9 cellular contexts compared by ENCODE assay signal in genomic region chr12:14950982-14951746, GRCh38. TPM values are rescaled to one million over a fixed set of nuclear protein-coding genes. Genes with fewer than 3 reads are reported as not detected.
DNase-seq lines count a peak whose midpoint lies in the region; ATAC-seq and TF ChIP-seq lines count a peak whose summit lies in the region.
"Had no signal": no experiment of that assay in that cellular context is flagged by ENCODE, and none has a peak within 500 bp of the region (broad histone marks: within the 10 kb centered on the region; RNA-seq: fewer than 3 reads in every experiment).

No MANE protein-coding gene starts in this region.

- no peak overlapping the region for H3K4me3 ChIP-seq in HL-60 (replicated peaks; ENCODE audit: insufficient read depth, low read length)
- no peak overlapping the region for H3K4me3 ChIP-seq in smooth muscle cell

- peak overlapping the region; percentile 91 for H3K27ac ChIP-seq in HL-60 (replicated peaks)
- H3K27ac ChIP-seq in smooth muscle cell (ENCODE audit: low read depth) = peak overlapping the region; percentile 98

- H3F3A ChIP-seq in smooth muscle cell (ENCODE audit: low read depth) = peaks cover 21% of the 10 kb centered on the region

- WGBS in smooth muscle cell (ENCODE audit: low lambda C conversion rate) = 27% methylated on average over 6 of the region's 6 CpGs

- H3K27ac Mint-ChIP-seq in activated CD8-positive, alpha-beta T cell treated with anti-CD3 and anti-CD28 coated beads, Interleukin-2, amount 10 ng/mL, durations not matched to agents 7 days and 5 days = peak overlapping the region; percentile 93

- H3K4me1 ChIP-seq in smooth muscle cell (ENCODE audit: low read depth) = peaks cover 27% of the 10 kb centered on the region

- H3K79me2 ChIP-seq in smooth muscle cell (ENCODE audit: low read depth) = no peaks in the 10 kb centered on the region

- peak overlapping the region; percentile 70 for H3K4me2 ChIP-seq in smooth muscle cell

- no peaks in the 10 kb centered on the region for H3K27me3 Mint-ChIP-seq in activated CD8-positive, alpha-beta T cell treated with anti-CD3 and anti-CD28 coated beads, Interleukin-2, amount 10 ng/mL, durations not matched to agents 7 days and 5 days (ENCODE audit: low read depth)

- H3K4me1 Mint-ChIP-seq in activated CD8-positive, alpha-beta T cell treated with anti-CD3 and anti-CD28 coated beads, Interleukin-2, amount 10 ng/mL, durations not matched to agents 7 days and 5 days (ENCODE audit: low read depth) = peaks cover 94% of the 10 kb centered on the region

- peak overlapping the region; percentile 82 for H3K9ac ChIP-seq in smooth muscle cell (ENCODE audit: low read depth)

- CTCF ChIA-PET in activated CD8-positive, alpha-beta T cell treated with anti-CD3 and anti-CD28 coated beads, Interleukin-2, amount 10 ng/mL, durations not matched to agents 7 days and 5 days (lab: Charles Lee) = interaction anchor here (1.4 kb wide), 1 partner anchor 10 kb away, joined by 3 read pairs; no protein-coding TSS in a partner anchor

- peaks cover 88% of the 10 kb centered on the region for H3K36me3 Mint-ChIP-seq in activated CD8-positive, alpha-beta T cell treated with anti-CD3 and anti-CD28 coated beads, Interleukin-2, amount 10 ng/mL, durations not matched to agents 7 days and 5 days (ENCODE audit: low read depth)

- no peaks in the 10 kb centered on the region for H3K9me3 Mint-ChIP-seq in activated CD8-positive, alpha-beta T cell treated with anti-CD3 and anti-CD28 coated beads, Interleukin-2, amount 10 ng/mL, durations not matched to agents 7 days and 5 days (ENCODE audit: insufficient read depth)

- H3K4me3 Mint-ChIP-seq in activated CD8-positive, alpha-beta T cell treated with anti-CD3 and anti-CD28 coated beads, Interleukin-2, amount 10 ng/mL, durations not matched to agents 7 days and 5 days = peak overlapping the region; percentile 75

- peak overlapping the region; percentile 53 for H2AFZ ChIP-seq in smooth muscle cell (ENCODE audit: low read depth)

- peak; percentile 2 for ATAC-seq in activated CD8-positive, alpha-beta T cell treated with anti-CD3 and anti-CD28 coated beads, Interleukin-2, amount 10 ng/mL, durations not matched to agents 7 days and 5 days
- ATAC-seq in left ventricle myocardium superior (peak; percentile 76), HG03196 (IDR thresholded peaks at IDR 0.05; ENCODE audit: unreplicated experiment) (no peak), GM19035 (IDR thresholded peaks at IDR 0.05; ENCODE audit: unreplicated experiment) (no peak)

- no peak for TF ChIP-seq CTCF in HL-60 (IDR thresholded peaks at IDR 0.05; ENCODE audit: insufficient read depth, low read length)
- TF ChIP-seq CTCF in smooth muscle cell (IDR thresholded peaks at IDR 0.05; ENCODE audit: borderline replicate concordance, insufficient read depth, poor library complexity, severe bottlenecking) = no peak

- H3K27me3 ChIP-seq in HL-60 (ENCODE audit: insufficient read depth, poor library complexity, severe bottlenecking) (no peaks in the 10 kb centered on the region), smooth muscle cell (ENCODE audit: low read depth) (no peaks in the 10 kb centered on the region)

- no peaks in the 10 kb centered on the region for H3K9me3 ChIP-seq in smooth muscle cell (replicated peaks; ENCODE audit: low read depth)

- POLR2A ChIA-PET in activated CD8-positive, alpha-beta T cell treated with anti-CD3 and anti-CD28 coated beads, Interleukin-2, amount 10 ng/mL, durations not matched to agents 7 days and 5 days (lab: Charles Lee) = interaction anchor here (1.0 to 2.4 kb wide), 4 partner anchors 9 to 180 kb away, joined by 3 to 9 read pairs (median 8); partner anchors contain the start of gene ARHGDIB

- intact Hi-C loops in left ventricle myocardium superior (cut with micrococcal nuclease) = no loop called here

- no peaks in the 10 kb centered on the region for H3K36me3 ChIP-seq in smooth muscle cell (ENCODE audit: low read depth)

- H4K20me1 ChIP-seq in smooth muscle cell (ENCODE audit: low read depth) = no peaks in the 10 kb centered on the region

- DNase-seq in HL-60 (ENCODE audit: low read depth in 1 of 2, low spot score in 1 of 2) (no peak), left ventricle myocardium superior (peak; percentile 34), smooth muscle cell (lab: John Stamatoyannopoulos, UW; ENCODE audit: unreplicated experiment) (no peak), medulla oblongata (ENCODE audit: extremely low spot score) (no peak), hypothalamus (lab: John Stamatoyannopoulos, UW) (no peak)
- no peak for DNase-seq in activated CD8-positive, alpha-beta T cell treated with anti-CD3 and anti-CD28 coated beads, Interleukin-2, amount 10 ng/mL, durations not matched to agents 7 days and 5 days

RNA-seq across cellular contexts. Expression of gene ARHGDIB, which starts 10.2 kb away (rescaled TPM):
- total RNA-seq in activated CD8-positive, alpha-beta T cell treated with anti-CD3 and anti-CD28 coated beads, Interleukin-2, amount 10 ng/mL, durations not matched to agents 7 days and 5 days = 1,000 to 10,000 TPM; 1,528 to 1,576 TPM
- total RNA-seq in left ventricle myocardium superior = 56.0 TPM
- 31.5 and 36.4 TPM in 2 replicates for total RNA-seq in smooth muscle cell
- 35.8 and 39.2 TPM in 2 replicates for polyA plus RNA-seq in smooth muscle cell

RNA-seq across cellular contexts. Expression of gene ERP27, which starts 12.8 kb away (rescaled TPM):
- total RNA-seq in activated CD8-positive, alpha-beta T cell treated with anti-CD3 and anti-CD28 coated beads, Interleukin-2, amount 10 ng/mL, durations not matched to agents 7 days and 5 days = 1 to 10 TPM; 7.9 to 8.7 TPM
- total RNA-seq in left ventricle myocardium superior = 0.25 TPM
- 3.9 and 7.8 TPM in 2 replicates for total RNA-seq in smooth muscle cell
- 2.7 and 12.3 TPM in 2 replicates for polyA plus RNA-seq in smooth muscle cell

RNA-seq across cellular contexts. Expression of gene PDE6H, which starts 21.7 kb away (rescaled TPM):
- under 1 TPM in 1 of 2 experiments, not detected in 1; 0.40 TPM for total RNA-seq in activated CD8-positive, alpha-beta T cell treated with anti-CD3 and anti-CD28 coated beads, Interleukin-2, amount 10 ng/mL, durations not matched to agents 7 days and 5 days
- total RNA-seq in left ventricle myocardium superior (not detected), smooth muscle cell (not detected in 2 replicates)
- polyA plus RNA-seq in smooth muscle cell = not detected in 2 replicates
- total RNA-seq: activated CD8-positive, alpha-beta memory T cell treated with anti-CD3 and anti-CD28 coated beads for 36 hours had no signal

Comparison
In these comparisons a context has a peak if more than half of its experiments do, and no peak if none do; other contexts are left out.
1. ATAC-seq: peak in activated CD8-positive, alpha-beta T cell treated with anti-CD3 and anti-CD28 coated beads, Interleukin-2, amount 10 ng/mL, durations not matched to agents 7 days and 5 days (single experiment) and left ventricle myocardium superior (single experiment); none in HG03196 (single experiment) and GM19035 (single experiment).
2. RNA of gene ARHGDIB, which starts 10.2 kb away (total RNA-seq): 1,528 to 1,576 TPM in activated CD8-positive, alpha-beta T cell treated with anti-CD3 and anti-CD28 coated beads, Interleukin-2, amount 10 ng/mL, durations not matched to agents 7 days and 5 days; 56.0 TPM in left ventricle myocardium superior (single experiment) and 31.5 to 36.4 TPM in smooth muscle cell; every median in the first group is over 10 times any median in the second.